Comparison of ENCODE assay signal across 7 cellular contexts in the genomic region with DNA sequence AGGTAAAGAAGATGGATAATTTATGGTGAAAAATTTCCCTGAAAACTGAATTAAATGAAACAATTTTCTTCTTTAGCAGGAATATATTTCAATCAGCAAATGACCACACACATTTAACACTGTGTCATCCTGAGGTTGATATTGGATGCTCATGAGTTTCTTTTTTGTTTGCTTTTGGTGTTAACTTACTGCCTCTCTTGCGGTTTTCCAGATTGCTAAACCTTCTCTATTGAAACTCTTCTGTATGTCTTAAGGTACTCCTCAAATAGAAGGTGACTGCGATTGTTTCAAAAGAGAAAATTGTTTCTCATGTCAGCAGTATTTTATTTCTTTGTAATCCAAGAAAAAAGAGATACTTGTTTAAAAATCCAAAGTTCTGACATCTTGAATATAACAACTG.
"Had no signal": no experiment of that assay in that cellular context is flagged by ENCODE, and none has a peak within 500 bp of the region (broad histone marks: within the 10 kb centered on the region; RNA-seq: fewer than 3 reads in every experiment).

No MANE protein-coding gene starts in this region.

- H3K4me1 ChIP-seq: HAP-1 had no signal

- ATAC-seq: HCT116 had no signal

- H3K36me3 ChIP-seq: HAP-1 had no signal

- H3K27ac Mint-ChIP-seq: HFFc6 had no signal

- H2AFZ ChIP-seq: GM23248 had no signal

- DNase-seq: GM23248, GOT3, H7, HFFc6, IMR-90 had no signal

- H3K27ac ChIP-seq: GM23248 had no signal

- H3K4me3 Mint-ChIP-seq: HFFc6 had no signal

- H3K4me3 ChIP-seq: GM23248, HAP-1 had no signal

- H3K9ac ChIP-seq: GM23248 had no signal
